ENCODE assay signal across 23 cellular contexts in genomic region chr7:35891004-35891830, GRCh38.
A peak's percentile ranks its signal among the peaks of the same experiment; 100 is the strongest.
DNase-seq lines count a peak whose midpoint lies in the region; ATAC-seq, FAIRE-seq and TF ChIP-seq lines count a peak whose summit lies in the region.
"Had no signal": no experiment of that assay in that cellular context is flagged by ENCODE, and none has a peak within 500 bp of the region (broad histone marks: within the 10 kb centered on the region; RNA-seq: fewer than 3 reads in every experiment).

No MANE protein-coding gene starts in this region.

- no peak overlapping the region for H3K4me3 Mint-ChIP-seq in activated CD8-positive, alpha-beta memory T cell treated with anti-CD3 and anti-CD28 coated beads, Interleukin-2, amount 10 ng/mL, durations not matched to agents 7 days and 5 days
- H3K4me3 Mint-ChIP-seq in central memory CD8-positive, alpha-beta T cell, result no peak overlapping the region
- H3K4me3 Mint-ChIP-seq: activated naive CD8-positive, alpha-beta T cell; stimulated activated naive CD8-positive, alpha-beta T cell treated with anti-CD3 and anti-CD28 coated beads, Interleukin-15, Interleukin-2, amounts not matched to agents 100 ng/mL and 50 ng/mL, for 24 hours had no signal

- FAIRE-seq in H54 (lab: Jason Lieb, UNC), result peak; percentile 99
- FAIRE-seq: A549 had no signal

- H3K4me3 ChIP-seq in osteoblast (ENCODE audit: insufficient read depth, low read length), result no peak overlapping the region
- H3K4me3 ChIP-seq: A549, esophagus muscularis mucosa, gastrocnemius medialis, HAP-1, spleen, tibial artery had no signal

- CTCF ChIA-PET in activated CD8-positive, alpha-beta memory T cell treated with anti-CD3 and anti-CD28 coated beads, Interleukin-2, amount 10 ng/mL, durations not matched to agents 7 days and 5 days (lab: Charles Lee), result interaction anchor here (1.3 to 2.5 kb wide), 2 partner anchors 15 to 466 kb away, joined by 3 to 8 read pairs; no protein-coding TSS in a partner anchor

- no peaks in the 10 kb centered on the region for H3K9me3 Mint-ChIP-seq in activated CD8-positive, alpha-beta memory T cell treated with anti-CD3 and anti-CD28 coated beads, Interleukin-2, amount 10 ng/mL, durations not matched to agents 7 days and 5 days (ENCODE audit: low read depth)
- no peaks in the 10 kb centered on the region for H3K9me3 Mint-ChIP-seq in central memory CD8-positive, alpha-beta T cell
- H3K9me3 Mint-ChIP-seq: stimulated activated naive CD8-positive, alpha-beta T cell treated with anti-CD3 and anti-CD28 coated beads, Interleukin-15, Interleukin-2, amounts not matched to agents 100 ng/mL and 50 ng/mL, for 24 hours had no signal

- in situ Hi-C loops in GM13976 (cut with MboI; ENCODE audit: low sequenced_read_pairs, unreplicated experiment), result no loop called here

- no peaks in the 10 kb centered on the region for H4K20me1 ChIP-seq in osteoblast (ENCODE audit: insufficient read depth, low read length)

- TF ChIP-seq POLR2A in H54 (IDR thresholded peaks at IDR 0.05; ENCODE audit: low read depth, low read length), result no peak

- H3K79me2 ChIP-seq in osteoblast (ENCODE audit: insufficient read depth, low read length), result peaks cover 7% of the 10 kb centered on the region

- no peaks in the 10 kb centered on the region for H3K27me3 ChIP-seq in osteoblast (ENCODE audit: insufficient read depth, low read length)
- H3K27me3 ChIP-seq: BE2C, esophagus muscularis mucosa, gastrocnemius medialis, spleen, tibial artery had no signal

- H3K4me1 ChIP-seq in osteoblast (ENCODE audit: insufficient read depth, low read length), result no peaks in the 10 kb centered on the region
- H3K4me1 ChIP-seq: BE2C, gastrocnemius medialis, tibial artery had no signal

- no peak for TF ChIP-seq CTCF in osteoblast (IDR thresholded peaks at IDR 0.05; ENCODE audit: extremely low read depth, low read depth, low read length)
- no peak for TF ChIP-seq CTCF in GM13976 (IDR thresholded peaks at IDR 0.05; ENCODE audit: borderline replicate concordance, control extremely low read depth, extremely low read depth, insufficient read depth, missing control alignments)

- DNase-seq in activated CD8-positive, alpha-beta memory T cell treated with anti-CD3 and anti-CD28 coated beads, Interleukin-2, amount 10 ng/mL, durations not matched to agents 7 days and 5 days, result no peak
- no peak for DNase-seq in activated CD8-positive, alpha-beta memory T cell treated with anti-CD3 and anti-CD28 coated beads, Interleukin-2, amount 50 U/mL, for 4 hours
- DNase-seq in H54 (ENCODE audit: insufficient read length, low spot score) (no peak), osteoblast (ENCODE audit: insufficient read length, low spot score, missing footprints) (peak; percentile 6), SIG-M5 (lab: John Stamatoyannopoulos, UW) (no peak), GM13976 (ENCODE audit: low spot score) (no peak)
- DNase-seq in central memory CD8-positive, alpha-beta T cell (ENCODE audit: low spot score in 2 of 2), result no peak
- DNase-seq: activated CD4-positive, alpha-beta T cell treated with anti-CD3 and anti-CD28 coated beads, Interleukin-2, amount 50 U/mL, for 1 hour; BE2C; gastrocnemius medialis; hypothalamus; NCI-H1092 treated with DMSO at 0.1 percent for 48 hours; NCI-H2081; SHP77 treated with DMSO at 0.1 percent for 48 hours; spleen; stimulated activated CD4-positive, alpha-beta T cell treated with anti-CD3 and anti-CD28 coated beads, Interleukin-4, amount 100 ng/mL, for 1 hour; tibial artery had no signal

- H2AFZ ChIP-seq in osteoblast (ENCODE audit: low read length), result no peak overlapping the region

- no peak overlapping the region for H3K27ac ChIP-seq in osteoblast (ENCODE audit: low read depth, low read length)
- H3K27ac ChIP-seq: A549, esophagus muscularis mucosa, gastrocnemius medialis, spleen, tibial artery had no signal

- peaks cover 7% of the 10 kb centered on the region for H3K36me3 ChIP-seq in osteoblast (ENCODE audit: insufficient read depth, low read length)

- H3K27ac Mint-ChIP-seq in activated CD8-positive, alpha-beta memory T cell treated with anti-CD3 and anti-CD28 coated beads, Interleukin-2, amount 10 ng/mL, durations not matched to agents 7 days and 5 days, result peak overlapping the region; percentile 21
- H3K27ac Mint-ChIP-seq in central memory CD8-positive, alpha-beta T cell (ENCODE audit: low read depth), result peak overlapping the region; percentile 64
- H3K27ac Mint-ChIP-seq: activated naive CD8-positive, alpha-beta T cell; stimulated activated naive CD8-positive, alpha-beta T cell treated with anti-CD3 and anti-CD28 coated beads, Interleukin-15, Interleukin-2, amounts not matched to agents 100 ng/mL and 50 ng/mL, for 24 hours had no signal

- H3K27me3 Mint-ChIP-seq in activated CD8-positive, alpha-beta memory T cell treated with anti-CD3 and anti-CD28 coated beads, Interleukin-2, amount 10 ng/mL, durations not matched to agents 7 days and 5 days, result no peaks in the 10 kb centered on the region
- no peaks in the 10 kb centered on the region for H3K27me3 Mint-ChIP-seq in central memory CD8-positive, alpha-beta T cell
- H3K27me3 Mint-ChIP-seq: activated naive CD8-positive, alpha-beta T cell; stimulated activated naive CD8-positive, alpha-beta T cell treated with anti-CD3 and anti-CD28 coated beads, Interleukin-15, Interleukin-2, amounts not matched to agents 100 ng/mL and 50 ng/mL, for 24 hours had no signal

- ATAC-seq in activated CD8-positive, alpha-beta memory T cell treated with anti-CD3 and anti-CD28 coated beads, Interleukin-2, amount 10 ng/mL, durations not matched to agents 7 days and 5 days, result no peak
- ATAC-seq in central memory CD8-positive, alpha-beta T cell (replicated peaks; ENCODE audit: extremely low read depth, poor library complexity, severe bottlenecking), result no peak
- no peak for ATAC-seq in GM18502 (IDR thresholded peaks at IDR 0.05; ENCODE audit: poor library complexity, unreplicated experiment)
- ATAC-seq: A549, gastrocnemius medialis had no signal

- peaks cover 17% of the 10 kb centered on the region for H3K4me1 Mint-ChIP-seq in activated CD8-positive, alpha-beta memory T cell treated with anti-CD3 and anti-CD28 coated beads, Interleukin-2, amount 10 ng/mL, durations not matched to agents 7 days and 5 days
- H3K4me1 Mint-ChIP-seq in central memory CD8-positive, alpha-beta T cell, result peaks cover 38% of the 10 kb centered on the region

- no peaks in the 10 kb centered on the region for H3K9me3 ChIP-seq in osteoblast (ENCODE audit: low read depth, low read length)
- H3K9me3 ChIP-seq: A549, BE2C, esophagus muscularis mucosa, gastrocnemius medialis, HAP-1, spleen, tibial artery had no signal

- H3K36me3 Mint-ChIP-seq in activated CD8-positive, alpha-beta memory T cell treated with anti-CD3 and anti-CD28 coated beads, Interleukin-2, amount 10 ng/mL, durations not matched to agents 7 days and 5 days, result peaks cover 53% of the 10 kb centered on the region
- H3K36me3 Mint-ChIP-seq in central memory CD8-positive, alpha-beta T cell (ENCODE audit: insufficient read depth), result peaks cover 43% of the 10 kb centered on the region

- H3K4me2 ChIP-seq in osteoblast (ENCODE audit: insufficient read depth, low read length), result no peak overlapping the region
- H3K4me2 ChIP-seq: A549 had no signal
